Comparison of ENCODE assay signal across 19 cellular contexts in the genomic region with DNA sequence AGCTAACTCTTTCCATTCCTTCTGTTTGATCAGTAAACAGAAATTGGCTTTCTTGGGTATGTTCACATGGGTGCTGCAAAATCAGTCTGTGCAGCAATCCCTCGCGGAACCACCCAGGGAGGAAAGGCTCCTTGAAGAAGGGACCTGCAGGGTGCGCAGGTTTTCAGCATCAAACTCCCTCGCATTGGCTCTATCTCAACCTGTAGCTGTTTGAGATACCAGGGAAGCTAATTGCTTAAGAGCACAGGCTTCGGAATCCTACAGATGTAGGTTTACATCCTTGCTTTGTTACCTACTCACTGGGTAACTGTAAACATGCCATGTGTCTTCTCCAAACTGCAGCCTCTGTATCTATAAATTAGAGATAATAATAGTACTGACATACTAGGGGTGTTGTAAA.
"Had no signal": no experiment of that assay in that cellular context is flagged by ENCODE, and none has a peak within 500 bp of the region (broad histone marks: within the 10 kb centered on the region; RNA-seq: fewer than 3 reads in every experiment).

No MANE protein-coding gene starts in this region.

- H3K27ac ChIP-seq: RWPE1 had no signal

- H3K4me2 ChIP-seq: SK-N-SH had no signal

- ATAC-seq: Panc1, PC-3, T-cell had no signal

- H3K9me3 ChIP-seq: SK-N-SH had no signal

- DNase-seq: KBM-7; MV-4-11; NCI-H1048; NCI-H1105; NCI-H1436 treated with DMSO at 0.1 percent for 48 hours; NCI-H1694; NCI-H187 treated with DMSO at 0.1 percent for 48 hours; NCI-H2029 treated with DMSO at 0.1 percent for 48 hours; NCI-H2171; NCI-H526 treated with DMSO at 0.1 percent for 48 hours; NCI-H748 treated with DMSO at 0.1 percent for 48 hours; NK-92 treated with Interleukin-12 subunit alpha and Interleukin-12 subunit beta, amount 100 ng/mL, for 24 hours; PC-3; SHP77; SK-N-SH; SW 1271; T-cell had no signal
